ENCODE assay signal across 8 cellular contexts in the genomic region with DNA sequence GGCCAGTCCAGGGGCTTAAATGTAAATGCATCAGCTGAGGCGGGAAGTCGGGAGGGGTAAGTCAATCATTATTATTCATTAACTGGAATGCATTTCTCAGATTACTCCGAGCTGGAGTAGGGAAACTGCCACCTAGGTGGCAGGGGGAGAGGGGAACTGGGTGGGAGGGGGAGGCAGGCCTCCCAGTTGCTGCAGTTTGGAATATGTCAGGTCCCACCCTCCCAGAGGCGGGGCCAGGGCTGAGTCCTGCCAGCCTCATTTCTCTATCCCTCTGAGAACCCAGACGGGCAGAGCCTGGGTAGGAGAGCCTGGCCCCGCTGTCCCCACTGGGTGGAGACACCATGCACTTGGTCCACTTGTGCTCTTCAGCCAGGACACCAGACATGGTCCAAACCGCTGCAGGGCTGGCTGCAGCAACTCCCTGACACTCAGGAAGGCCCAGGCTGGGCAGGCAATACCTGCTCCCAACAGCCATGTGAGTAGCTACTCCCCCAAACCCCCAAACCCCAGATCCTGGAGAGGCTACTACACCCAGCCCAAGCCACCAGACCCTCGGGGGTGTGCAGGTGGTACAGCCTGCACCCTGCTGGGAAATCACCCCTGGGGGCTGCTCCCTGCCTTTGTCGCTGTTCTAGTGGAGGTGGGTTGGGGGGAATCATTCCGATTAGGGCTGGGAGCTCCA. TPM values are rescaled to one million over a fixed set of nuclear protein-coding genes. Genes with fewer than 3 reads are reported as not detected.
DNase-seq lines count a peak whose midpoint lies in the region; ATAC-seq and TF ChIP-seq lines count a peak whose summit lies in the region.

A gene with protein sequence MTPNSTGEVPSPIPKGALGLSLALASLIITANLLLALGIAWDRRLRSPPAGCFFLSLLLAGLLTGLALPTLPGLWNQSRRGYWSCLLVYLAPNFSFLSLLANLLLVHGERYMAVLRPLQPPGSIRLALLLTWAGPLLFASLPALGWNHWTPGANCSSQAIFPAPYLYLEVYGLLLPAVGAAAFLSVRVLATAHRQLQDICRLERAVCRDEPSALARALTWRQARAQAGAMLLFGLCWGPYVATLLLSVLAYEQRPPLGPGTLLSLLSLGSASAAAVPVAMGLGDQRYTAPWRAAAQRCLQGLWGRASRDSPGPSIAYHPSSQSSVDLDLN (plus strand): TSS at position 274 of the 682 bp plus-strand sequence. CDS start 1,710 bp downstream, outside the sequence.

- no peak within 1 kb of the TSS for H3K4me3 Mint-ChIP-seq in activated T-cell treated with anti-CD3 and anti-CD28 coated beads, Interleukin-2, amount 50 U/mL, for 24 hours
- H3K4me3 Mint-ChIP-seq in activated CD4-positive, alpha-beta T cell treated with anti-CD3 and anti-CD28 coated beads for 36 hours: no peak within 1 kb of the TSS

- H3K4me3 ChIP-seq in mucosa of descending colon (no peak within 1 kb of the TSS), upper lobe of left lung (no peak within 1 kb of the TSS)

- H3K27ac ChIP-seq in caudate nucleus (ENCODE audit: low read depth, low read length) (peak within 1 kb of the TSS; percentile 26), upper lobe of left lung (peak within 1 kb of the TSS; percentile 69 to 85 (median 77))

- TF ChIP-seq POLR2A in upper lobe of left lung (IDR thresholded peaks at IDR 0.05): peak in 1 of 4 donors; percentile 10

- CTCF ChIA-PET in activated CD4-positive, alpha-beta T cell treated with anti-CD3 and anti-CD28 coated beads for 36 hours (lab: Charles Lee): interaction anchor here (1.2 to 6.9 kb wide), 3 partner anchors 8 to 31 kb away, joined by 3 to 47 read pairs (median 5); no protein-coding TSS in a partner anchor

- H3K36me3 ChIP-seq in mucosa of descending colon (ENCODE audit: low read depth): no peaks in the 10 kb centered on the region
- peaks cover 6 to 47% (median 37%) of the 10 kb centered on the region in 4 donors for H3K36me3 ChIP-seq in upper lobe of left lung

- no peaks in the 10 kb centered on the region for H3K9me3 Mint-ChIP-seq in activated T-cell treated with anti-CD3 and anti-CD28 coated beads, Interleukin-2, amount 50 U/mL, for 24 hours
- no peaks in the 10 kb centered on the region for H3K9me3 Mint-ChIP-seq in activated CD4-positive, alpha-beta T cell treated with anti-CD3 and anti-CD28 coated beads for 36 hours (ENCODE audit: low read depth)

- WGBS in upper lobe of left lung, 2 donors: 64 to 71% methylated on average over 7 to 9 of the region's 10 CpGs

- TF ChIP-seq EP300 in upper lobe of left lung (IDR thresholded peaks at IDR 0.05): no peak

- no peak for TF ChIP-seq CTCF in mucosa of descending colon (IDR thresholded peaks at IDR 0.05)
- TF ChIP-seq CTCF in upper lobe of left lung (IDR thresholded peaks at IDR 0.05): no peak

- ATAC-seq in mucosa of descending colon: peak; percentile 8
- peak; percentile 11 to 25 for ATAC-seq in upper lobe of left lung (ENCODE audit: low FRiP score in 2 of 2)
- ATAC-seq in GM21825 (IDR thresholded peaks at IDR 0.05; ENCODE audit: unreplicated experiment): no peak
- ATAC-seq in activated CD4-positive, alpha-beta T cell treated with anti-CD3 and anti-CD28 coated beads for 36 hours: no peak

- H3K4me1 Mint-ChIP-seq in activated T-cell treated with anti-CD3 and anti-CD28 coated beads, Interleukin-2, amount 50 U/mL, for 24 hours (ENCODE audit: low read depth): peaks cover 38% of the 10 kb centered on the region
- peaks cover 17% of the 10 kb centered on the region for H3K4me1 Mint-ChIP-seq in activated CD4-positive, alpha-beta T cell treated with anti-CD3 and anti-CD28 coated beads for 36 hours

- H3K36me3 Mint-ChIP-seq in activated T-cell treated with anti-CD3 and anti-CD28 coated beads, Interleukin-2, amount 50 U/mL, for 24 hours (ENCODE audit: low read depth): peaks cover 50% of the 10 kb centered on the region
- peaks cover 17% of the 10 kb centered on the region for H3K36me3 Mint-ChIP-seq in activated CD4-positive, alpha-beta T cell treated with anti-CD3 and anti-CD28 coated beads for 36 hours (ENCODE audit: low read depth)

- no peaks in the 10 kb centered on the region for H3K9me3 ChIP-seq in mucosa of descending colon
- H3K9me3 ChIP-seq in upper lobe of left lung: no peaks in the 10 kb centered on the region

- peak within 1 kb of the TSS; percentile 77 for H3K27ac Mint-ChIP-seq in activated T-cell treated with anti-CD3 and anti-CD28 coated beads, Interleukin-2, amount 50 U/mL, for 24 hours
- no peak within 1 kb of the TSS for H3K27ac Mint-ChIP-seq in activated CD4-positive, alpha-beta T cell treated with anti-CD3 and anti-CD28 coated beads for 36 hours

- intact Hi-C loops in mucosa of descending colon (cut with DNase I, micrococcal nuclease): no loop called here
- intact Hi-C loops in activated CD4-positive, alpha-beta T cell treated with anti-CD3 and anti-CD28 coated beads for 36 hours (cut with DNase I, micrococcal nuclease): no loop called here

- no peak for DNase-seq in activated T-cell treated with anti-CD3 and anti-CD28 coated beads, Interleukin-2, amount 50 U/mL, for 24 hours
- DNase-seq in activated T-cell treated with anti-CD3 and anti-CD28 coated beads for 4 hours: no peak
- DNase-seq in caudate nucleus (lab: John Stamatoyannopoulos, UW): no peak
- peak in 2 of 3 donors; percentile 55 to 60 for DNase-seq in mucosa of descending colon
- DNase-seq in upper lobe of left lung: peak in 1 of 2 donors; percentile 57
- DNase-seq in amniotic stem cell (lab: John Stamatoyannopoulos, UW): no peak
- no peak for DNase-seq in activated CD4-positive, alpha-beta T cell treated with anti-CD3 and anti-CD28 coated beads for 36 hours

- no peaks in the 10 kb centered on the region for H3K27me3 Mint-ChIP-seq in activated T-cell treated with anti-CD3 and anti-CD28 coated beads, Interleukin-2, amount 50 U/mL, for 24 hours
- no peaks in the 10 kb centered on the region for H3K27me3 Mint-ChIP-seq in activated CD4-positive, alpha-beta T cell treated with anti-CD3 and anti-CD28 coated beads for 36 hours

- POLR2A ChIA-PET in activated CD4-positive, alpha-beta T cell treated with anti-CD3 and anti-CD28 coated beads for 36 hours (lab: Charles Lee): no interaction called here

- H3K27me3 ChIP-seq in upper lobe of left lung: no peaks in the 10 kb centered on the region

- peaks cover 52% of the 10 kb centered on the region for H3K4me1 ChIP-seq in mucosa of descending colon (ENCODE audit: low read depth)
- peaks cover 54 to 72% (median 63%) of the 10 kb centered on the region in 4 donors for H3K4me1 ChIP-seq in upper lobe of left lung

RNA-seq across cellular contexts. Expression of the gene that starts here (rescaled TPM):
- total RNA-seq in mucosa of descending colon: 1 to 10 TPM in 2 of 3 donors, under 1 TPM in 1; 0.64 to 3.7 (median 3.3) TPM
- total RNA-seq in upper lobe of left lung: 1 to 10 TPM in 5 of 6 donors, under 1 TPM in 1; 0.33 to 6.4 (median 4.1) TPM
- total RNA-seq in activated CD4-positive, alpha-beta T cell treated with anti-CD3 and anti-CD28 coated beads for 36 hours: under 1 TPM; 0.11 to 0.40 TPM

Comparison
In these comparisons a context has a peak if more than half of its experiments do, and no peak if none do; other contexts are left out.
1. DNase-seq: peak in mucosa of descending colon (2 of 3); none in activated T-cell treated with anti-CD3 and anti-CD28 coated beads, Interleukin-2, amount 50 U/mL, for 24 hours (single experiment), activated T-cell treated with anti-CD3 and anti-CD28 coated beads for 4 hours (single experiment), caudate nucleus (0 of 61), amniotic stem cell (single experiment) and activated CD4-positive, alpha-beta T cell treated with anti-CD3 and anti-CD28 coated beads for 36 hours (single experiment).
2. ATAC-seq: peak in mucosa of descending colon (single experiment) and upper lobe of left lung (2 of 2); none in GM21825 (single experiment) and activated CD4-positive, alpha-beta T cell treated with anti-CD3 and anti-CD28 coated beads for 36 hours (single experiment).